Comparison of ENCODE assay signal across 1 cellular context in the genomic region with DNA sequence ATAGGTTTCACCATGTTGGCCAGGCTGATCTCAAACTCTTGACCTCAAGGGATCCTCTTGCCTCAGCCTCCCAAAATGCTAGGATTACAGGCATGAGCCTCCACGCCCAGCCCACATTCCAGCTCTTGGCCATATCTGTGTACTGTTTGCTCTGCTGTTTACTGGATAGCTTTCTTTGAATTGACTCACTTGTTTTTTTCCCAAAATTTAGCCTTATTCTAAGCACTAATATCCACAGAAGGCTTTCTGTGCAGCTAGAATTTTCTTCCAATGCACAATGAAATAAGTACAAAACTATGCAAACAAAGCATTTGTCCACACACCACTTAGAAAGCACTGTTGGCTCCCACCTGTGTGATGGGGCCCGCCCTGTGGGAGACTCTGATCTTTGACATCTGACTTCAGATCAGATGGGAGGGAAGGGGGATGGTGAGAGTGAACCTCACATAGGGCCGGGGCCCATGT.
TF ChIP-seq lines count a peak whose summit lies in the region.

No MANE protein-coding gene starts in this region.

TF ChIP-seq in HepG2, 621 proteins besides CTCF, POLR2A, EP300 and RAD21 (continued from another document and continues in another):
- TF ChIP-seq SKI (IDR thresholded peaks at IDR 0.05; ENCODE audit: partially characterized antibody) (no peak), MXI1 (IDR thresholded peaks at IDR 0.05; ENCODE audit: borderline replicate concordance, low read depth, low read length) (no peak), ZNF839 (CRISPR knock-in tag; IDR thresholded peaks at IDR 0.05; ENCODE audit: borderline replicate concordance) (no peak), ZBTB20 (CRISPR knock-in tag; IDR thresholded peaks at IDR 0.05; ENCODE audit: borderline replicate concordance, low read depth) (0 out of 2 replicates have a peak, but pooled peaks have one; percentile 44), PHF5A (CRISPR knock-in tag; IDR thresholded peaks at IDR 0.05; ENCODE audit: low read depth, unreplicated experiment) (no peak), ZNF3 (CRISPR knock-in tag; IDR thresholded peaks at IDR 0.05) (no peak), NCOR1 (IDR thresholded peaks at IDR 0.05; ENCODE audit: borderline replicate concordance, low read length) (peak; percentile 80; the same call in 1 of the 2 replicates), DMAP1 (CRISPR knock-in tag; IDR thresholded peaks at IDR 0.05) (no peak), RCOR2 (CRISPR knock-in tag; IDR thresholded peaks at IDR 0.05) (peak; percentile 59; the same call in 1 of the 2 replicates), ZFX (CRISPR knock-in tag; IDR thresholded peaks at IDR 0.05; ENCODE audit: low read depth) (no peak), ZZZ3 (CRISPR knock-in tag; IDR thresholded peaks at IDR 0.05; ENCODE audit: borderline replicate concordance) (no peak), FOSL1 (CRISPR knock-in tag; IDR thresholded peaks at IDR 0.05; ENCODE audit: borderline replicate concordance) (no peak), YY1 (IDR thresholded peaks at IDR 0.05; ENCODE audit: insufficient read depth, insufficient replicate concordance, low read depth, low read length) (no peak), U2AF2 (IDR thresholded peaks at IDR 0.05; ENCODE audit: low read depth, low read length) (no peak), TP53 (CRISPR knock-in tag; conservative IDR thresholded peaks at IDR 0.05) (no peak), FOXA3 (CRISPR knock-in tag; IDR thresholded peaks at IDR 0.05) (peak; percentile 30; the same call in 1 of the 2 replicates), TBX2 (CRISPR knock-in tag; IDR thresholded peaks at IDR 0.05; ENCODE audit: borderline replicate concordance) (0 out of 2 replicates have a peak, but pooled peaks have one; percentile 46), ZNF607 (CRISPR knock-in tag; IDR thresholded peaks at IDR 0.05; ENCODE audit: borderline replicate concordance) (no peak), SP5 (CRISPR knock-in tag; IDR thresholded peaks at IDR 0.05; ENCODE audit: borderline replicate concordance, low read depth) (peak; percentile 35; the same call in 1 of the 2 replicates), LCORL (IDR thresholded peaks at IDR 0.05) (peak; percentile 72; the same call in 1 of the 2 replicates), LCORL (CRISPR knock-in tag; IDR thresholded peaks at IDR 0.05) (peak; percentile 70; the same call in 1 of the 2 replicates), MXD4 (CRISPR knock-in tag; IDR thresholded peaks at IDR 0.05) (no peak), MIXL1 (CRISPR knock-in tag; IDR thresholded peaks at IDR 0.05) (no peak), SMYD3 (CRISPR knock-in tag; IDR thresholded peaks at IDR 0.05) (no peak), SSRP1 (CRISPR knock-in tag; IDR thresholded peaks at IDR 0.05) (no peak)
- TF ChIP-seq, protein P1, sequence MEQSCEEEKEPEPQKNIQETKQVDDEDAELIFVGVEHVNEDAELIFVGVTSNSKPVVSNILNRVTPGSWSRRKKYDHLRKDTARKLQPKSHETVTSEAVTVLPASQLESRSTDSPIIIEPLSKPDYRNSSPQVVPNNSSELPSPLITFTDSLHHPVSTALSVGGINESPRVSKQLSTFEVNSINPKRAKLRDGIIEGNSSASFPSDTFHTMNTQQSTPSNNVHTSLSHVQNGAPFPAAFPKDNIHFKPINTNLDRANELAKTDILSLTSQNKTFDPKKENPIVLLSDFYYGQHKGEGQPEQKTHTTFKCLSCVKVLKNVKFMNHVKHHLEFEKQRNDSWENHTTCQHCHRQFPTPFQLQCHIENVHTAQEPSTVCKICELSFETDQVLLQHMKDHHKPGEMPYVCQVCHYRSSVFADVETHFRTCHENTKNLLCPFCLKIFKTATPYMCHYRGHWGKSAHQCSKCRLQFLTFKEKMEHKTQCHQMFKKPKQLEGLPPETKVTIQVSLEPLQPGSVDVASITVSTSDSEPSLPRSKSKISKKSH (CRISPR knock-in tag; IDR thresholded peaks at IDR 0.05; ENCODE audit: borderline replicate concordance) = no peak
- TF ChIP-seq, protein P2, sequence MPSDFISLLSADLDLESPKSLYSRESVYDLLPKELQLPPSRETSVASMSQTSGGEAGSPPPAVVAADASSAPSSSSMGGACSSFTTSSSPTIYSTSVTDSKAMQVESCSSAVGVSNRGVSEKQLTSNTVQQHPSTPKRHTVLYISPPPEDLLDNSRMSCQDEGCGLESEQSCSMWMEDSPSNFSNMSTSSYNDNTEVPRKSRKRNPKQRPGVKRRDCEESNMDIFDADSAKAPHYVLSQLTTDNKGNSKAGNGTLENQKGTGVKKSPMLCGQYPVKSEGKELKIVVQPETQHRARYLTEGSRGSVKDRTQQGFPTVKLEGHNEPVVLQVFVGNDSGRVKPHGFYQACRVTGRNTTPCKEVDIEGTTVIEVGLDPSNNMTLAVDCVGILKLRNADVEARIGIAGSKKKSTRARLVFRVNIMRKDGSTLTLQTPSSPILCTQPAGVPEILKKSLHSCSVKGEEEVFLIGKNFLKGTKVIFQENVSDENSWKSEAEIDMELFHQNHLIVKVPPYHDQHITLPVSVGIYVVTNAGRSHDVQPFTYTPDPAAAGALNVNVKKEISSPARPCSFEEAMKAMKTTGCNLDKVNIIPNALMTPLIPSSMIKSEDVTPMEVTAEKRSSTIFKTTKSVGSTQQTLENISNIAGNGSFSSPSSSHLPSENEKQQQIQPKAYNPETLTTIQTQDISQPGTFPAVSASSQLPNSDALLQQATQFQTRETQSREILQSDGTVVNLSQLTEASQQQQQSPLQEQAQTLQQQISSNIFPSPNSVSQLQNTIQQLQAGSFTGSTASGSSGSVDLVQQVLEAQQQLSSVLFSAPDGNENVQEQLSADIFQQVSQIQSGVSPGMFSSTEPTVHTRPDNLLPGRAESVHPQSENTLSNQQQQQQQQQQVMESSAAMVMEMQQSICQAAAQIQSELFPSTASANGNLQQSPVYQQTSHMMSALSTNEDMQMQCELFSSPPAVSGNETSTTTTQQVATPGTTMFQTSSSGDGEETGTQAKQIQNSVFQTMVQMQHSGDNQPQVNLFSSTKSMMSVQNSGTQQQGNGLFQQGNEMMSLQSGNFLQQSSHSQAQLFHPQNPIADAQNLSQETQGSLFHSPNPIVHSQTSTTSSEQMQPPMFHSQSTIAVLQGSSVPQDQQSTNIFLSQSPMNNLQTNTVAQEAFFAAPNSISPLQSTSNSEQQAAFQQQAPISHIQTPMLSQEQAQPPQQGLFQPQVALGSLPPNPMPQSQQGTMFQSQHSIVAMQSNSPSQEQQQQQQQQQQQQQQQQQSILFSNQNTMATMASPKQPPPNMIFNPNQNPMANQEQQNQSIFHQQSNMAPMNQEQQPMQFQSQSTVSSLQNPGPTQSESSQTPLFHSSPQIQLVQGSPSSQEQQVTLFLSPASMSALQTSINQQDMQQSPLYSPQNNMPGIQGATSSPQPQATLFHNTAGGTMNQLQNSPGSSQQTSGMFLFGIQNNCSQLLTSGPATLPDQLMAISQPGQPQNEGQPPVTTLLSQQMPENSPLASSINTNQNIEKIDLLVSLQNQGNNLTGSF (CRISPR knock-in tag; IDR thresholded peaks at IDR 0.05) = no peak
- TF ChIP-seq, protein P3, sequence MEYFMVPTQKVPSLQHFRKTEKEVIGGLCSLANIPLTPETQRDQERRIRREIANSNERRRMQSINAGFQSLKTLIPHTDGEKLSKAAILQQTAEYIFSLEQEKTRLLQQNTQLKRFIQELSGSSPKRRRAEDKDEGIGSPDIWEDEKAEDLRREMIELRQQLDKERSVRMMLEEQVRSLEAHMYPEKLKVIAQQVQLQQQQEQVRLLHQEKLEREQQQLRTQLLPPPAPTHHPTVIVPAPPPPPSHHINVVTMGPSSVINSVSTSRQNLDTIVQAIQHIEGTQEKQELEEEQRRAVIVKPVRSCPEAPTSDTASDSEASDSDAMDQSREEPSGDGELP (IDR thresholded peaks at IDR 0.05; ENCODE audit: borderline replicate concordance, low read depth) = peak; percentile 83; the same call in 1 of the 2 replicates
- TF ChIP-seq, protein P4, sequence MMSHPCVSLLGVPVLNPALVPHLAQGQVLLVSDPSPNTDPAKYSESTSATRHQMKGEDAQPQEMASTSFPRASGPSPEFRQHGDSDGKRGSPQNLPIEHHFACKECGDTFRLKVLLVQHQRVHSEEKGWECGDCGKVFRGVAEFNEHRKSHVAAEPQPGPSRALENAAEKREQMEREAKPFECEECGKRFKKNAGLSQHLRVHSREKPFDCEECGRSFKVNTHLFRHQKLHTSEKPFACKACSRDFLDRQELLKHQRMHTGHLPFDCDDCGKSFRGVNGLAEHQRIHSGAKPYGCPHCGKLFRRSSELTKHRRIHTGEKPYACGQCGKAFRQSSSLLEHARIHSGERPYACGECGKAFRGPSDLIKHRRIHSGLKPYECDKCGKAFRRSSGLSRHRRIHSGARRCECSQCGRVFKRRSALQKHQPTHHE (CRISPR knock-in tag; IDR thresholded peaks at IDR 0.05; ENCODE audit: borderline replicate concordance) = no peak
- TF ChIP-seq, protein P5, sequence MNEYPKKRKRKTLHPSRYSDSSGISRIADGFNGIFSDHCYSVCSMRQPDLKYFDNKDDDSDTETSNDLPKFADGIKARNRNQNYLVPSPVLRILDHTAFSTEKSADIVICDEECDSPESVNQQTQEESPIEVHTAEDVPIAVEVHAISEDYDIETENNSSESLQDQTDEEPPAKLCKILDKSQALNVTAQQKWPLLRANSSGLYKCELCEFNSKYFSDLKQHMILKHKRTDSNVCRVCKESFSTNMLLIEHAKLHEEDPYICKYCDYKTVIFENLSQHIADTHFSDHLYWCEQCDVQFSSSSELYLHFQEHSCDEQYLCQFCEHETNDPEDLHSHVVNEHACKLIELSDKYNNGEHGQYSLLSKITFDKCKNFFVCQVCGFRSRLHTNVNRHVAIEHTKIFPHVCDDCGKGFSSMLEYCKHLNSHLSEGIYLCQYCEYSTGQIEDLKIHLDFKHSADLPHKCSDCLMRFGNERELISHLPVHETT (CRISPR knock-in tag; conservative IDR thresholded peaks at IDR 0.05) = no peak
- TF ChIP-seq, protein P6, sequence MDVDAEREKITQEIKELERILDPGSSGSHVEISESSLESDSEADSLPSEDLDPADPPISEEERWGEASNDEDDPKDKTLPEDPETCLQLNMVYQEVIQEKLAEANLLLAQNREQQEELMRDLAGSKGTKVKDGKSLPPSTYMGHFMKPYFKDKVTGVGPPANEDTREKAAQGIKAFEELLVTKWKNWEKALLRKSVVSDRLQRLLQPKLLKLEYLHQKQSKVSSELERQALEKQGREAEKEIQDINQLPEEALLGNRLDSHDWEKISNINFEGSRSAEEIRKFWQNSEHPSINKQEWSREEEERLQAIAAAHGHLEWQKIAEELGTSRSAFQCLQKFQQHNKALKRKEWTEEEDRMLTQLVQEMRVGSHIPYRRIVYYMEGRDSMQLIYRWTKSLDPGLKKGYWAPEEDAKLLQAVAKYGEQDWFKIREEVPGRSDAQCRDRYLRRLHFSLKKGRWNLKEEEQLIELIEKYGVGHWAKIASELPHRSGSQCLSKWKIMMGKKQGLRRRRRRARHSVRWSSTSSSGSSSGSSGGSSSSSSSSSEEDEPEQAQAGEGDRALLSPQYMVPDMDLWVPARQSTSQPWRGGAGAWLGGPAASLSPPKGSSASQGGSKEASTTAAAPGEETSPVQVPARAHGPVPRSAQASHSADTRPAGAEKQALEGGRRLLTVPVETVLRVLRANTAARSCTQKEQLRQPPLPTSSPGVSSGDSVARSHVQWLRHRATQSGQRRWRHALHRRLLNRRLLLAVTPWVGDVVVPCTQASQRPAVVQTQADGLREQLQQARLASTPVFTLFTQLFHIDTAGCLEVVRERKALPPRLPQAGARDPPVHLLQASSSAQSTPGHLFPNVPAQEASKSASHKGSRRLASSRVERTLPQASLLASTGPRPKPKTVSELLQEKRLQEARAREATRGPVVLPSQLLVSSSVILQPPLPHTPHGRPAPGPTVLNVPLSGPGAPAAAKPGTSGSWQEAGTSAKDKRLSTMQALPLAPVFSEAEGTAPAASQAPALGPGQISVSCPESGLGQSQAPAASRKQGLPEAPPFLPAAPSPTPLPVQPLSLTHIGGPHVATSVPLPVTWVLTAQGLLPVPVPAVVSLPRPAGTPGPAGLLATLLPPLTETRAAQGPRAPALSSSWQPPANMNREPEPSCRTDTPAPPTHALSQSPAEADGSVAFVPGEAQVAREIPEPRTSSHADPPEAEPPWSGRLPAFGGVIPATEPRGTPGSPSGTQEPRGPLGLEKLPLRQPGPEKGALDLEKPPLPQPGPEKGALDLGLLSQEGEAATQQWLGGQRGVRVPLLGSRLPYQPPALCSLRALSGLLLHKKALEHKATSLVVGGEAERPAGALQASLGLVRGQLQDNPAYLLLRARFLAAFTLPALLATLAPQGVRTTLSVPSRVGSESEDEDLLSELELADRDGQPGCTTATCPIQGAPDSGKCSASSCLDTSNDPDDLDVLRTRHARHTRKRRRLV (CRISPR knock-in tag; IDR thresholded peaks at IDR 0.05) = no peak
- TF ChIP-seq, protein P7, sequence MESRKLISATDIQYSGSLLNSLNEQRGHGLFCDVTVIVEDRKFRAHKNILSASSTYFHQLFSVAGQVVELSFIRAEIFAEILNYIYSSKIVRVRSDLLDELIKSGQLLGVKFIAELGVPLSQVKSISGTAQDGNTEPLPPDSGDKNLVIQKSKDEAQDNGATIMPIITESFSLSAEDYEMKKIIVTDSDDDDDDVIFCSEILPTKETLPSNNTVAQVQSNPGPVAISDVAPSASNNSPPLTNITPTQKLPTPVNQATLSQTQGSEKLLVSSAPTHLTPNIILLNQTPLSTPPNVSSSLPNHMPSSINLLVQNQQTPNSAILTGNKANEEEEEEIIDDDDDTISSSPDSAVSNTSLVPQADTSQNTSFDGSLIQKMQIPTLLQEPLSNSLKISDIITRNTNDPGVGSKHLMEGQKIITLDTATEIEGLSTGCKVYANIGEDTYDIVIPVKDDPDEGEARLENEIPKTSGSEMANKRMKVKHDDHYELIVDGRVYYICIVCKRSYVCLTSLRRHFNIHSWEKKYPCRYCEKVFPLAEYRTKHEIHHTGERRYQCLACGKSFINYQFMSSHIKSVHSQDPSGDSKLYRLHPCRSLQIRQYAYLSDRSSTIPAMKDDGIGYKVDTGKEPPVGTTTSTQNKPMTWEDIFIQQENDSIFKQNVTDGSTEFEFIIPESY (CRISPR knock-in tag; IDR thresholded peaks at IDR 0.05) = peak; percentile 54; the same call in 1 of the 2 replicates
- TF ChIP-seq, protein P8, sequence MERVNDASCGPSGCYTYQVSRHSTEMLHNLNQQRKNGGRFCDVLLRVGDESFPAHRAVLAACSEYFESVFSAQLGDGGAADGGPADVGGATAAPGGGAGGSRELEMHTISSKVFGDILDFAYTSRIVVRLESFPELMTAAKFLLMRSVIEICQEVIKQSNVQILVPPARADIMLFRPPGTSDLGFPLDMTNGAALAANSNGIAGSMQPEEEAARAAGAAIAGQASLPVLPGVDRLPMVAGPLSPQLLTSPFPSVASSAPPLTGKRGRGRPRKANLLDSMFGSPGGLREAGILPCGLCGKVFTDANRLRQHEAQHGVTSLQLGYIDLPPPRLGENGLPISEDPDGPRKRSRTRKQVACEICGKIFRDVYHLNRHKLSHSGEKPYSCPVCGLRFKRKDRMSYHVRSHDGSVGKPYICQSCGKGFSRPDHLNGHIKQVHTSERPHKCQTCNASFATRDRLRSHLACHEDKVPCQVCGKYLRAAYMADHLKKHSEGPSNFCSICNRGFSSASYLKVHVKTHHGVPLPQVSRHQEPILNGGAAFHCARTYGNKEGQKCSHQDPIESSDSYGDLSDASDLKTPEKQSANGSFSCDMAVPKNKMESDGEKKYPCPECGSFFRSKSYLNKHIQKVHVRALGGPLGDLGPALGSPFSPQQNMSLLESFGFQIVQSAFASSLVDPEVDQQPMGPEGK (CRISPR knock-in tag; IDR thresholded peaks at IDR 0.05) = peak; percentile 75
- TF ChIP-seq, protein P9, sequence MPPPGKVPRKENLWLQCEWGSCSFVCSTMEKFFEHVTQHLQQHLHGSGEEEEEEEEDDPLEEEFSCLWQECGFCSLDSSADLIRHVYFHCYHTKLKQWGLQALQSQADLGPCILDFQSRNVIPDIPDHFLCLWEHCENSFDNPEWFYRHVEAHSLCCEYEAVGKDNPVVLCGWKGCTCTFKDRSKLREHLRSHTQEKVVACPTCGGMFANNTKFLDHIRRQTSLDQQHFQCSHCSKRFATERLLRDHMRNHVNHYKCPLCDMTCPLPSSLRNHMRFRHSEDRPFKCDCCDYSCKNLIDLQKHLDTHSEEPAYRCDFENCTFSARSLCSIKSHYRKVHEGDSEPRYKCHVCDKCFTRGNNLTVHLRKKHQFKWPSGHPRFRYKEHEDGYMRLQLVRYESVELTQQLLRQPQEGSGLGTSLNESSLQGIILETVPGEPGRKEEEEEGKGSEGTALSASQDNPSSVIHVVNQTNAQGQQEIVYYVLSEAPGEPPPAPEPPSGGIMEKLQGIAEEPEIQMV (CRISPR knock-in tag; IDR thresholded peaks at IDR 0.05; ENCODE audit: low read depth) = no peak
